In the genomic region with DNA sequence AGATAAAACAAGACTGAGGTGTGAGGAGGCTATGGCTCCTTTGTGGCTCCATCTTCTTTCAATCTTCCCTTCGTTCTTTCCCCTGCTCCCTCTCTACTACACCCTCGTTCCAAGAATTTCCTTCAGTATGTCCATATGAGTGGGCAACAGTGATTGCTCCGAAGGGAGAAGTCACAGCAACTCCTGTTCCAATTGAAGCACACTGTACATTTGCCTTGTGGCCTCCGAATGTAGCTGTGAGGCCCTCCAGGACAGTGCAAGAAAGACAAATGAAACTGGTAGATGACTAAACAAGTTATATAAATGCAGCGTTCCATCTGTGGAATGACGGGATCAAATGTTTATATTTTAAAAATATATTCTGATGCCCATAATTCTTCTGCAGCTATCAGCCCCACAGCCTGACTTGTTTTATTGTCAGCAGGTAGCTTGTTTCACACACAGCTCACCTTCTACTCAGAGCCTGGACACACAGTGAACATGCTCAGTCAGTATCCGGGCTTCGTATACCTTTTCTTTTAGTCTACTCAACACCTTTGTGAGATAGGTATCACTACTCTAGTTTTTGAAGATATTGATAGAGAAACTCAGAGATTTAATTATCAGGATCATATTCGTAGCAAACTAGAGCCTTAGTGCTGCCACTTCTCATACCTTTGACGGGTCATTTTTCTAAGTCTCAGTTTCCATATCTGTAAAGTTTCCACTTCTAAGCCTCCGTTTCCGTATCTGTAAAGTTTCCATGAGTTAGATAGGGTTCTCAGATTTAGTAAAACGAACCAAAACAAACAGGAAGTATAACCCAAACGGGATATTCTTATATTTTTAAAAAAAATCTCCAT, we compare ENCODE assay signal across 1 cellular context.
TF ChIP-seq lines count a peak whose summit lies in the region.

No MANE protein-coding gene starts in this region.

TF ChIP-seq in HepG2, 621 proteins besides CTCF, POLR2A, EP300 and RAD21 (continued from another document):
- TF ChIP-seq, protein P1, sequence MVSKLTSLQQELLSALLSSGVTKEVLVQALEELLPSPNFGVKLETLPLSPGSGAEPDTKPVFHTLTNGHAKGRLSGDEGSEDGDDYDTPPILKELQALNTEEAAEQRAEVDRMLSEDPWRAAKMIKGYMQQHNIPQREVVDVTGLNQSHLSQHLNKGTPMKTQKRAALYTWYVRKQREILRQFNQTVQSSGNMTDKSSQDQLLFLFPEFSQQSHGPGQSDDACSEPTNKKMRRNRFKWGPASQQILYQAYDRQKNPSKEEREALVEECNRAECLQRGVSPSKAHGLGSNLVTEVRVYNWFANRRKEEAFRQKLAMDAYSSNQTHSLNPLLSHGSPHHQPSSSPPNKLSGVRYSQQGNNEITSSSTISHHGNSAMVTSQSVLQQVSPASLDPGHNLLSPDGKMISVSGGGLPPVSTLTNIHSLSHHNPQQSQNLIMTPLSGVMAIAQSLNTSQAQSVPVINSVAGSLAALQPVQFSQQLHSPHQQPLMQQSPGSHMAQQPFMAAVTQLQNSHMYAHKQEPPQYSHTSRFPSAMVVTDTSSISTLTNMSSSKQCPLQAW (CRISPR knock-in tag; IDR thresholded peaks at IDR 0.05), result peak; percentile 64; the same call in 1 of the 2 replicates
- TF ChIP-seq ZFX (CRISPR knock-in tag; IDR thresholded peaks at IDR 0.05; ENCODE audit: low read depth) (peak; percentile 37; the same call in 1 of the 2 replicates), TBX2 (CRISPR knock-in tag; IDR thresholded peaks at IDR 0.05; ENCODE audit: borderline replicate concordance) (0 out of 2 replicates have a peak, but pooled peaks have one; percentile 28), ZNF607 (CRISPR knock-in tag; IDR thresholded peaks at IDR 0.05; ENCODE audit: borderline replicate concordance) (0 out of 2 replicates have a peak, but pooled peaks have one; percentile 44), MAFF (IDR thresholded peaks at IDR 0.05; ENCODE audit: low read depth, low read length) (no peak), FOSL2 (CRISPR knock-in tag; IDR thresholded peaks at IDR 0.05) (0 out of 2 replicates have a peak, but pooled peaks have one; percentile 6)
- TF ChIP-seq, protein P2, sequence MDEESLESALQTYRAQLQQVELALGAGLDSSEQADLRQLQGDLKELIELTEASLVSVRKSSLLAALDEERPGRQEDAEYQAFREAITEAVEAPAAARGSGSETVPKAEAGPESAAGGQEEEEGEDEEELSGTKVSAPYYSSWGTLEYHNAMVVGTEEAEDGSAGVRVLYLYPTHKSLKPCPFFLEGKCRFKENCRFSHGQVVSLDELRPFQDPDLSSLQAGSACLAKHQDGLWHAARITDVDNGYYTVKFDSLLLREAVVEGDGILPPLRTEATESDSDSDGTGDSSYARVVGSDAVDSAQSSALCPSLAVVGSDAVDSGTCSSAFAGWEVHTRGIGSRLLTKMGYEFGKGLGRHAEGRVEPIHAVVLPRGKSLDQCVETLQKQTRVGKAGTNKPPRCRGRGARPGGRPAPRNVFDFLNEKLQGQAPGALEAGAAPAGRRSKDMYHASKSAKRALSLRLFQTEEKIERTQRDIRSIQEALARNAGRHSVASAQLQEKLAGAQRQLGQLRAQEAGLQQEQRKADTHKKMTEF (CRISPR knock-in tag; IDR thresholded peaks at IDR 0.05), result no peak
- TF ChIP-seq, protein P3, sequence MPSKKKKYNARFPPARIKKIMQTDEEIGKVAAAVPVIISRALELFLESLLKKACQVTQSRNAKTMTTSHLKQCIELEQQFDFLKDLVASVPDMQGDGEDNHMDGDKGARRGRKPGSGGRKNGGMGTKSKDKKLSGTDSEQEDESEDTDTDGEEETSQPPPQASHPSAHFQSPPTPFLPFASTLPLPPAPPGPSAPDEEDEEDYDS (CRISPR knock-in tag; IDR thresholded peaks at IDR 0.05), result peak; percentile 49; the same call in 1 of the 2 replicates
